10 cellular contexts compared by ENCODE assay signal in the genomic region with DNA sequence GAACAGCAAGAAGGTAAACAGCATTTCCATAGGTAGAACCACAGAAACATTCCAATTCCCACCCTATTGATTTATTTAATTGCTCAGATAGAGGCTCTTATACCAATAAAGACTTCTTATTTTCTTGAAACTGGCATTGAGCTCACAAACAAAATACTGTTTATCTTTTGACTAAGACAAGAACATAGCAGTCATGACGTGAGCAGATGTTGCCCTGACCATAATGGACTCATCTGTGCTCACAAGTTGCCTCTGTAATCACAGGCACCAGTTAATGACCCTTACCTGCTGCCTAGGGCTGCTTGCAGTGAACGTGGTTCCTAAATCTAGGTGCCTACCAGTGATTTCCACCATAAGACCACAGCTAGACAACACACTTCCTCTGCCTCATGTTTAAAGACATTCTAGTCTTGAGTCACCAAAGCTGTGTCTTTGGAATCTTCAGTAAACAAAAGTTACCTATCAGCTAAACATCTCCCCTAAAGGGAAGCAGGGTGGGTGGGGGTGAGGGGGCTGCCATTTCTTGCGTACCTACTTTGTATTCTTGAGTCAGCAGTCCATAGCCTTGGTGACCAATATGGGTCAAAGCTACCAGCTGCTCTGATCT. TPM values are rescaled to one million over a fixed set of nuclear protein-coding genes. Genes with fewer than 3 reads are reported as not detected.
A peak's percentile ranks its signal among the peaks of the same experiment; 100 is the strongest.
DNase-seq lines count a peak whose midpoint lies in the region; ATAC-seq and FAIRE-seq lines count a peak whose summit lies in the region.
"Had no signal": no experiment of that assay in that cellular context is flagged by ENCODE, and none has a peak within 500 bp of the region (broad histone marks: within the 10 kb centered on the region; RNA-seq: fewer than 3 reads in every experiment).

No MANE protein-coding gene starts in this region.

- no peaks in the 10 kb centered on the region for H3K9me3 ChIP-seq in BLaER1 treated with 17β-estradiol and CSF1 and Interleukin-3, amounts not matched to agents 10 nM and 100 nM (replicated peaks in 1 of 11)
- H3K9me3 ChIP-seq in HAP-1 = no peaks in the 10 kb centered on the region

- H3K4me1 ChIP-seq in BLaER1 treated with 17β-estradiol and CSF1 and Interleukin-3, amounts not matched to agents 10 nM and 100 nM = peaks cover 42 to 65% (median 47%) of the 10 kb centered on the region in 10 experiments
- peaks cover 3% of the 10 kb centered on the region; the same call in 1 of the 2 replicates for H3K4me1 ChIP-seq in HAP-1

- DNase-seq in GM19239 (ENCODE audit: insufficient read length, low spot score) = no peak
- peak; percentile 35 for DNase-seq in activated T-helper 1 cell treated with anti-CD3 and anti-CD28 coated beads, Interleukin-12 subunit alpha, Interleukin-12 subunit beta, Interleukin-2, Interleukin-4 antibody, amounts not matched to agents 30 ng/mL and 10 ng/mL and 1 ng/mL, durations not matched to agents 14 hours and 24 hours and 36 hours (ENCODE audit: low spot score)
- DNase-seq in naive B cell = no peak
- no peak for DNase-seq in NCI-H524 treated with DMSO at 0.1 percent for 48 hours (lab: John Stamatoyannopoulos, UW)
- DNase-seq in HAP-1 (ENCODE audit: low spot score in 2 of 2) = no peak
- no peak for DNase-seq in NCI-H748 treated with DMSO at 0.1 percent for 48 hours (lab: John Stamatoyannopoulos, UW)

- peak; percentile 26 for FAIRE-seq in GM19239 (lab: Jason Lieb, UNC)
- FAIRE-seq: endometrium had no signal

- peaks cover 75% of the 10 kb centered on the region for H3K4me1 Mint-ChIP-seq in activated T-helper 1 cell treated with anti-CD3 and anti-CD28 coated beads, Interleukin-12 subunit alpha, Interleukin-12 subunit beta, Interleukin-2, Interleukin-4 antibody, amounts not matched to agents 30 ng/mL and 10 ng/mL and 1 ng/mL, durations not matched to agents 14 hours and 24 hours and 36 hours (ENCODE audit: low read depth)
- H3K4me1 Mint-ChIP-seq in naive B cell = peaks cover 28 to 66% (median 49%) of the 10 kb centered on the region in 3 donors

- H3K4me3 Mint-ChIP-seq in activated T-helper 1 cell treated with anti-CD3 and anti-CD28 coated beads, Interleukin-12 subunit alpha, Interleukin-12 subunit beta, Interleukin-2, Interleukin-4 antibody, amounts not matched to agents 30 ng/mL and 10 ng/mL and 1 ng/mL, durations not matched to agents 14 hours and 24 hours and 36 hours = peak overlapping the region; percentile 70
- H3K4me3 Mint-ChIP-seq in naive B cell = peak overlapping the region in 5 of 8 donors; percentile 68 to 90 (median 78)
- H3K4me3 Mint-ChIP-seq: memory B cell had no signal

- peak overlapping the region in 9 of 11 experiments; percentile 11 to 99 (median 48); a peak in 15 of 22 replicates for H3K27ac ChIP-seq in BLaER1 treated with 17β-estradiol and CSF1 and Interleukin-3, amounts not matched to agents 10 nM and 100 nM

- peaks cover 0 to 17% (median 4%) of the 10 kb centered on the region in 11 experiments; a peak in 6 of 22 replicates for H3K36me3 ChIP-seq in BLaER1 treated with 17β-estradiol and CSF1 and Interleukin-3, amounts not matched to agents 10 nM and 100 nM
- 0 out of 2 replicates have a peak, but pooled peaks cover 3% of the 10 kb centered on the region for H3K36me3 ChIP-seq in HAP-1 (replicated peaks)

- in situ Hi-C loops in HAP-1 (cut with MboI; ENCODE audit: low sequenced_read_pairs) = no loop called here

- no peaks in the 10 kb centered on the region for H3K9me3 Mint-ChIP-seq in activated T-helper 1 cell treated with anti-CD3 and anti-CD28 coated beads, Interleukin-12 subunit alpha, Interleukin-12 subunit beta, Interleukin-2, Interleukin-4 antibody, amounts not matched to agents 30 ng/mL and 10 ng/mL and 1 ng/mL, durations not matched to agents 14 hours and 24 hours and 36 hours
- H3K9me3 Mint-ChIP-seq in naive B cell = no peaks in the 10 kb centered on the region
- H3K9me3 Mint-ChIP-seq: memory B cell had no signal

- no peak for ATAC-seq in naive B cell (ENCODE audit: low read depth in 2 of 2)
- no peak for ATAC-seq in GM21447 (IDR thresholded peaks at IDR 0.05; ENCODE audit: unreplicated experiment)

- peaks cover 0 to 37% (median 6%) of the 10 kb centered on the region in 11 experiments; a peak in 7 of 22 replicates for H4K20me1 ChIP-seq in BLaER1 treated with 17β-estradiol and CSF1 and Interleukin-3, amounts not matched to agents 10 nM and 100 nM

- peaks cover 39% of the 10 kb centered on the region for H3K36me3 Mint-ChIP-seq in activated T-helper 1 cell treated with anti-CD3 and anti-CD28 coated beads, Interleukin-12 subunit alpha, Interleukin-12 subunit beta, Interleukin-2, Interleukin-4 antibody, amounts not matched to agents 30 ng/mL and 10 ng/mL and 1 ng/mL, durations not matched to agents 14 hours and 24 hours and 36 hours (ENCODE audit: low read depth)
- H3K36me3 Mint-ChIP-seq in naive B cell = peaks cover 0 to 2% of the 10 kb centered on the region in 2 donors
- H3K36me3 Mint-ChIP-seq: memory B cell had no signal

- no peak overlapping the region; a peak in 1 of 22 replicates for H3K9ac ChIP-seq in BLaER1 treated with 17β-estradiol and CSF1 and Interleukin-3, amounts not matched to agents 10 nM and 100 nM

- H3K4me2 ChIP-seq in BLaER1 treated with 17β-estradiol and CSF1 and Interleukin-3, amounts not matched to agents 10 nM and 100 nM = peak overlapping the region; percentile 82 to 94 (median 87)

- no peak overlapping the region for H3K4me3 ChIP-seq in BLaER1 treated with 17β-estradiol and CSF1 and Interleukin-3, amounts not matched to agents 10 nM and 100 nM
- no peak overlapping the region for H3K4me3 ChIP-seq in HAP-1

- no peaks in the 10 kb centered on the region for H3K27me3 ChIP-seq in BLaER1 treated with 17β-estradiol and CSF1 and Interleukin-3, amounts not matched to agents 10 nM and 100 nM
- H3K27me3 ChIP-seq in HAP-1 (ENCODE audit: low read depth) = peaks cover 3% of the 10 kb centered on the region; the same call in 1 of the 2 replicates

- peak overlapping the region; percentile 88 for H3K27ac Mint-ChIP-seq in activated T-helper 1 cell treated with anti-CD3 and anti-CD28 coated beads, Interleukin-12 subunit alpha, Interleukin-12 subunit beta, Interleukin-2, Interleukin-4 antibody, amounts not matched to agents 30 ng/mL and 10 ng/mL and 1 ng/mL, durations not matched to agents 14 hours and 24 hours and 36 hours
- H3K27ac Mint-ChIP-seq in naive B cell = peak overlapping the region in 4 of 6 donors; percentile 52 to 75 (median 64)
- H3K27ac Mint-ChIP-seq: memory B cell had no signal

- H3K27me3 Mint-ChIP-seq in activated T-helper 1 cell treated with anti-CD3 and anti-CD28 coated beads, Interleukin-12 subunit alpha, Interleukin-12 subunit beta, Interleukin-2, Interleukin-4 antibody, amounts not matched to agents 30 ng/mL and 10 ng/mL and 1 ng/mL, durations not matched to agents 14 hours and 24 hours and 36 hours (ENCODE audit: insufficient read depth) = no peaks in the 10 kb centered on the region
- peaks cover 0 to 8% (median 0%) of the 10 kb centered on the region in 3 donors for H3K27me3 Mint-ChIP-seq in naive B cell
- H3K27me3 Mint-ChIP-seq: memory B cell had no signal

- intact Hi-C loops in activated T-helper 1 cell treated with anti-CD3 and anti-CD28 coated beads, Interleukin-12 subunit alpha, Interleukin-12 subunit beta, Interleukin-2, Interleukin-4 antibody, amounts not matched to agents 30 ng/mL and 10 ng/mL and 1 ng/mL, durations not matched to agents 14 hours and 24 hours and 36 hours (cut with micrococcal nuclease) = loop anchor here (1.0 to 5.0 kb wide), 9 partner anchors 12 to 304 kb away; a partner anchor contains a TSS

RNA-seq across cellular contexts. Expression of a gene that starts 2.1 kb away (rescaled TPM):
- 16.1 and 16.3 TPM in 2 replicates for total RNA-seq in activated T-helper 1 cell treated with anti-CD3 and anti-CD28 coated beads, Interleukin-12 subunit alpha, Interleukin-12 subunit beta, Interleukin-2, Interleukin-4 antibody, amounts not matched to agents 30 ng/mL and 10 ng/mL and 1 ng/mL, durations not matched to agents 14 hours and 24 hours and 36 hours
- polyA plus RNA-seq in naive B cell (ENCODE audit: low read depth in 6 of 6) = 1 to 10 TPM in 3 of 6 donors, under 1 TPM in 2, not detected in 1; 0.90 to 5.1 (median 1.2) TPM

RNA-seq across cellular contexts. Expression of a gene that starts 33.8 kb away (rescaled TPM):
- 0.05 and 0.08 TPM in 2 replicates for total RNA-seq in activated T-helper 1 cell treated with anti-CD3 and anti-CD28 coated beads, Interleukin-12 subunit alpha, Interleukin-12 subunit beta, Interleukin-2, Interleukin-4 antibody, amounts not matched to agents 30 ng/mL and 10 ng/mL and 1 ng/mL, durations not matched to agents 14 hours and 24 hours and 36 hours
- polyA plus RNA-seq in naive B cell (ENCODE audit: low read depth in 6 of 6) = not detected

RNA-seq across cellular contexts. Expression of a gene that starts 50.3 kb away (rescaled TPM):
- 27.2 and 27.9 TPM in 2 replicates for total RNA-seq in activated T-helper 1 cell treated with anti-CD3 and anti-CD28 coated beads, Interleukin-12 subunit alpha, Interleukin-12 subunit beta, Interleukin-2, Interleukin-4 antibody, amounts not matched to agents 30 ng/mL and 10 ng/mL and 1 ng/mL, durations not matched to agents 14 hours and 24 hours and 36 hours
- polyA plus RNA-seq in naive B cell (ENCODE audit: low read depth in 6 of 6) = under 1 TPM in 5 of 6 donors, not detected in 1; 0.12 to 0.73 (median 0.27) TPM
